In genomic region chr6:5214570-5215052, GRCh38 we compare ENCODE assay signal across 9 cellular contexts. TPM values are rescaled to one million over a fixed set of nuclear protein-coding genes. Genes with fewer than 3 reads are reported as not detected.
DNase-seq lines count a peak whose midpoint lies in the region; ATAC-seq, FAIRE-seq and TF ChIP-seq lines count a peak whose summit lies in the region.
"Had no signal": no experiment of that assay in that cellular context is flagged by ENCODE, and none has a peak within 500 bp of the region (broad histone marks: within the 10 kb centered on the region; RNA-seq: fewer than 3 reads in every experiment).

No MANE protein-coding gene starts in this region.

- no peak for FAIRE-seq in kidney (lab: Jason Lieb, UNC)

- H2AFZ ChIP-seq in MM.1S (ENCODE audit: low read length), result no peak overlapping the region

- H3K4me2 ChIP-seq in MM.1S (ENCODE audit: low read depth, low read length), result no peak overlapping the region

- no peaks in the 10 kb centered on the region for H4K20me1 ChIP-seq in MM.1S (ENCODE audit: insufficient read depth, low read length)

- H3K27me3 ChIP-seq in MM.1S (replicated peaks; ENCODE audit: insufficient read depth, low read length), result no peaks in the 10 kb centered on the region

- no peaks in the 10 kb centered on the region for H3F3A ChIP-seq in MM.1S (ENCODE audit: insufficient read depth, low read length)

- H3K36me3 ChIP-seq in MM.1S (replicated peaks; ENCODE audit: insufficient read depth, low read length), result no peaks in the 10 kb centered on the region
- peaks cover 0 to 2% of the 10 kb centered on the region in 2 donors for H3K36me3 ChIP-seq in kidney (ENCODE audit: control insufficient read depth in 1 of 2, insufficient read depth in 2 of 2, low read length in 2 of 2)

- H3K9me3 ChIP-seq in MM.1S (replicated peaks; ENCODE audit: insufficient read depth, low read length) (no peaks in the 10 kb centered on the region), kidney (ENCODE audit: control insufficient read depth in 1 of 2, low read length in 2 of 2) (no peaks in the 10 kb centered on the region)

- no peak overlapping the region for H3K9ac ChIP-seq in MM.1S (ENCODE audit: low read length)
- H3K9ac ChIP-seq in kidney (ENCODE audit: low read length in 2 of 2), result no peak overlapping the region

- TF ChIP-seq CTCF in MM.1S (IDR thresholded peaks at IDR 0.05; ENCODE audit: low read length) (peak; percentile 27), astrocyte of the spinal cord (IDR thresholded peaks at IDR 0.05; ENCODE audit: low read depth, low read length) (peak; percentile 67), kidney (IDR thresholded peaks at IDR 0.05; ENCODE audit: borderline replicate concordance, extremely low read depth, insufficient read depth) (peak; percentile 51)

- H3K4me3 ChIP-seq in MM.1S (ENCODE audit: low read length) (no peak overlapping the region), astrocyte of the spinal cord (ENCODE audit: low read depth, low read length) (no peak overlapping the region), kidney (ENCODE audit: low read length in 2 of 2) (no peak overlapping the region)

- DNase-seq in GDM1 (lab: John Stamatoyannopoulos, UW) (peak; percentile 39), MM.1S (no peak), astrocyte of the spinal cord (ENCODE audit: low read depth, low spot score) (peak; percentile 39), kidney (no peak), substantia nigra (lab: John Stamatoyannopoulos, UW) (peak in 36 of 49 donors; percentile 10 to 77 (median 46))

- ATAC-seq in GM21786 (IDR thresholded peaks at IDR 0.05; ENCODE audit: unreplicated experiment) (no peak), HG02885 (IDR thresholded peaks at IDR 0.05; ENCODE audit: poor library complexity, unreplicated experiment) (no peak), GM21619 (IDR thresholded peaks at IDR 0.05; ENCODE audit: unreplicated experiment) (no peak)
- ATAC-seq: T-cell had no signal

- no peaks in the 10 kb centered on the region for H3K79me2 ChIP-seq in MM.1S (ENCODE audit: low read length)

- peaks cover 9% of the 10 kb centered on the region; the same call in 1 of the 2 replicates for H3K4me1 ChIP-seq in MM.1S (ENCODE audit: low read length)
- peaks cover 0 to 3% of the 10 kb centered on the region in 2 donors for H3K4me1 ChIP-seq in kidney (ENCODE audit: control insufficient read depth in 1 of 2, insufficient read depth in 1 of 2, low read depth in 1 of 2, low read length in 2 of 2)

- in situ Hi-C loops in astrocyte of the spinal cord (cut with HindIII; ENCODE audit: low sequenced_read_pairs), result no loop called here

- intact Hi-C loops in kidney (cut with DNase I), result no loop called here

- no peak overlapping the region for H3K27ac ChIP-seq in MM.1S (ENCODE audit: low read length)
- H3K27ac ChIP-seq in kidney (ENCODE audit: low read depth in 2 of 2, low read length in 2 of 2), result no peak overlapping the region
- no peak overlapping the region for H3K27ac ChIP-seq in substantia nigra (ENCODE audit: low read depth, low read length, poor library complexity, severe bottlenecking)

- no peaks in the 10 kb centered on the region for H3K9me2 ChIP-seq in MM.1S (replicated peaks; ENCODE audit: insufficient read depth, low read length)

RNA-seq across cellular contexts. Expression of gene LYRM4, which starts 46.1 kb away (rescaled TPM):
- 21.3 TPM for total RNA-seq in kidney
- 31.8 TPM for polyA plus RNA-seq in kidney (ENCODE audit: insufficient read depth, low read depth, low replicate concordance)

RNA-seq across cellular contexts. Expression of gene FARS2, which starts 46.7 kb away (rescaled TPM):
- 22.1 TPM for total RNA-seq in kidney
- 24.8 TPM for polyA plus RNA-seq in kidney (ENCODE audit: insufficient read depth, low read depth, low replicate concordance)

Comparison
In these comparisons a context has a peak if more than half of its experiments do, and no peak if none do; other contexts are left out.
1. DNase-seq: peak in GDM1 (single experiment), astrocyte of the spinal cord (single experiment) and substantia nigra (36 of 49); none in MM.1S (single experiment) and kidney (single experiment).
2. Peak in every context shown above with its lines, with median percentiles within 50 percentile points of each other: CTCF ChIP-seq.